In genomic region chr15:63832620-63833245, GRCh38 we compare ENCODE assay signal across 8 cellular contexts. TPM values are rescaled to one million over a fixed set of nuclear protein-coding genes. Genes with fewer than 3 reads are reported as not detected.
DNase-seq lines count a peak whose midpoint lies in the region; ATAC-seq and TF ChIP-seq lines count a peak whose summit lies in the region.

No MANE protein-coding gene starts in this region.

- H3K27ac Mint-ChIP-seq in neural progenitor cell: peak overlapping the region; percentile 67

- DNase-seq in SJSA1 (ENCODE audit: low read depth in 1 of 2, low spot score in 2 of 2) (no peak), epithelial cell of esophagus (ENCODE audit: low read depth) (peak; percentile 21), neural progenitor cell (ENCODE audit: low spot score) (no peak), NCI-H1694 treated with DMSO at 0.1 percent for 48 hours (lab: John Stamatoyannopoulos, UW) (no peak), amniotic stem cell (lab: John Stamatoyannopoulos, UW) (no peak)

- H3K79me2 ChIP-seq in neural progenitor cell (ENCODE audit: low read depth): peaks cover 54% of the 10 kb centered on the region

- H3F3A ChIP-seq in neural progenitor cell (ENCODE audit: low read depth): no peaks in the 10 kb centered on the region

- H3K9ac ChIP-seq in BLaER1 treated with 17β-estradiol and CSF1 and Interleukin-3, amounts not matched to agents 10 nM and 100 nM: peak overlapping the region; percentile 90 to 99 (median 94)
- H3K9ac ChIP-seq in neural progenitor cell: peak overlapping the region; percentile 58

- H3K4me3 Mint-ChIP-seq in neural progenitor cell: peak overlapping the region; percentile 92

- no peaks in the 10 kb centered on the region for H3K27me3 ChIP-seq in BLaER1 treated with 17β-estradiol and CSF1 and Interleukin-3, amounts not matched to agents 10 nM and 100 nM
- H3K27me3 ChIP-seq in SJSA1 (replicated peaks) (no peaks in the 10 kb centered on the region), neural progenitor cell (no peaks in the 10 kb centered on the region)

- ATAC-seq in GM21786 (IDR thresholded peaks at IDR 0.05; ENCODE audit: unreplicated experiment) (peak; percentile 6), GM18873 (IDR thresholded peaks at IDR 0.05; ENCODE audit: low FRiP score, unreplicated experiment) (no peak)

- H2AFZ ChIP-seq in neural progenitor cell (replicated peaks): peak overlapping the region; percentile 65

- H3K4me1 ChIP-seq in BLaER1 treated with 17β-estradiol and CSF1 and Interleukin-3, amounts not matched to agents 10 nM and 100 nM: peaks cover 19 to 43% (median 28%) of the 10 kb centered on the region in 10 experiments
- H3K4me1 ChIP-seq in SJSA1 (replicated peaks): peaks cover 11% of the 10 kb centered on the region; the same call in 1 of the 2 replicates
- H3K4me1 ChIP-seq in neural progenitor cell: peaks cover 9% of the 10 kb centered on the region

- no peaks in the 10 kb centered on the region for H3K9me3 ChIP-seq in BLaER1 treated with 17β-estradiol and CSF1 and Interleukin-3, amounts not matched to agents 10 nM and 100 nM (replicated peaks in 1 of 11)
- H3K9me3 ChIP-seq in SJSA1 (replicated peaks) (no peaks in the 10 kb centered on the region), neural progenitor cell (ENCODE audit: low read depth) (no peaks in the 10 kb centered on the region)

- peaks cover 12 to 55% (median 47%) of the 10 kb centered on the region in 11 experiments; a peak in 18 of 22 replicates for H4K20me1 ChIP-seq in BLaER1 treated with 17β-estradiol and CSF1 and Interleukin-3, amounts not matched to agents 10 nM and 100 nM
- peaks cover 17% of the 10 kb centered on the region for H4K20me1 ChIP-seq in neural progenitor cell (ENCODE audit: low read depth)

- TF ChIP-seq CTCF in epithelial cell of esophagus (IDR thresholded peaks at IDR 0.05; ENCODE audit: insufficient read depth, low read depth, low read length, missing control alignments): no peak
- no peak for TF ChIP-seq CTCF in neural progenitor cell (IDR thresholded peaks at IDR 0.05)

- peaks cover 0 to 4% (median 0%) of the 10 kb centered on the region in 11 experiments; a peak in 1 of 22 replicates for H3K36me3 ChIP-seq in BLaER1 treated with 17β-estradiol and CSF1 and Interleukin-3, amounts not matched to agents 10 nM and 100 nM
- H3K36me3 ChIP-seq in SJSA1: peaks cover 8% of the 10 kb centered on the region
- H3K36me3 ChIP-seq in neural progenitor cell: no peaks in the 10 kb centered on the region

- peaks cover 19% of the 10 kb centered on the region for H3K4me1 Mint-ChIP-seq in neural progenitor cell

- H3K27me3 Mint-ChIP-seq in neural progenitor cell (ENCODE audit: insufficient read depth, low read depth): peaks cover 4% of the 10 kb centered on the region

- peak overlapping the region; percentile 93 to 100 (median 96) for H3K27ac ChIP-seq in BLaER1 treated with 17β-estradiol and CSF1 and Interleukin-3, amounts not matched to agents 10 nM and 100 nM
- H3K27ac ChIP-seq in SJSA1 (no peak overlapping the region; the same call in 1 of the 2 replicates), neural progenitor cell (peak overlapping the region; percentile 50)

- H3K4me3 ChIP-seq in BLaER1 treated with 17β-estradiol and CSF1 and Interleukin-3, amounts not matched to agents 10 nM and 100 nM: peak overlapping the region; percentile 71 to 96 (median 88)
- H3K4me3 ChIP-seq in SJSA1 (peak overlapping the region; percentile 82), epithelial cell of esophagus (ENCODE audit: low read length) (peak overlapping the region; percentile 83), neural progenitor cell (peak overlapping the region; percentile 65)

- peaks cover 2% of the 10 kb centered on the region for H3K36me3 Mint-ChIP-seq in neural progenitor cell

- H3K4me2 ChIP-seq in BLaER1 treated with 17β-estradiol and CSF1 and Interleukin-3, amounts not matched to agents 10 nM and 100 nM: peak overlapping the region; percentile 89 to 98 (median 96)
- H3K4me2 ChIP-seq in neural progenitor cell: peak overlapping the region; percentile 95

- H3K9me3 Mint-ChIP-seq in neural progenitor cell: no peaks in the 10 kb centered on the region

RNA-seq across cellular contexts. Expression of gene HERC1, which starts 1.0 kb away (rescaled TPM):
- 54.5 and 93.3 TPM in 2 replicates for total RNA-seq in SJSA1 (2014; rRNA removed; shearing (Covaris generic))
- total RNA-seq in neural progenitor cell (ENCODE audit: low replicate concordance): 55.0 and 75.0 TPM in 2 replicates
